8 cellular contexts compared by ENCODE assay signal in the genomic region with DNA sequence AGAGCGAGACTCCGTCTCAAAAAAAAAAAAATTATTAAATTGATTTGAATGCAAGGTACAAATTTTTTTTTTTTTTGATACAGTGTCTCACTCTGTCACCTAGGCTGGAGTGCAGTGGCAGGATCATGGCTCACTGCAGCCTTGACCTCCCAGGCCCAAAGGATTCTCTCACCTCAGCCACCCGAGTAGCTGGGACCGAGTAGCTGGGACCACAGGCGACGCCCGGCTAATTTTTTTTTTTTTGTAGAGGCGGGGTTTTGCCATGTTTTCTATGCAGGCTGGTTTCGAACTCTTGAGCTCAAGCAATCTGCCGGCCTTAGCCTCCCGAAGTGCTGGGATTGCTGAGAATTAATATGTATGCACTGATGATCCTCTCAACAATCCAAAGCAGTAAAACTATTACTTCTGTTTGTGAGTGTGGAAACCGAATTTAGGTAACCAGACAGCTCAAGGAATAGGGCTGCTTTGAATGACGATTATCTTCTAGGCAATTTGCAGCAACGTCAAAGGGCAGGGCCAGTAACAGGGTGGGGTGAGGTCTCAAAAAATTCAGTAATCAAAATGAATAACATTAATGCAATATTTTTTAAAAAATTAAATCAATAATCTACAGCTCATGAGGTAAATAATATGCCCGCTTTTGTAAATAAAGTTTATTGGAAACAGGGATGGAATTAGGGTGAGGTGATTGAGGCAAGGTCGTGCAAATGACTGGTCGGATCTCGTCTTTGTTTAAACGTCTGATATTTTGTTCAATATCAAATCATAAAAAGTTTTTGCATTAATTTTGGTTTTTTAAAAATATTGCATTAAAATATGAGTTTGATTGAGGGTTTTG. TPM values are rescaled to one million over a fixed set of nuclear protein-coding genes. Genes with fewer than 3 reads are reported as not detected.
DNase-seq lines count a peak whose midpoint lies in the region; ATAC-seq and TF ChIP-seq lines count a peak whose summit lies in the region.

No MANE protein-coding gene starts in this region.

- DNase-seq in Caco-2 (no peak), MCF 10A (ENCODE audit: unreplicated experiment) (peak; percentile 23), mesothelial cell of epicardium (ENCODE audit: low spot score in 2 of 2, unreplicated experiment in 2 of 2) (no peak), posterior vena cava (ENCODE audit: low spot score) (no peak), HCEC 1CT (no peak)

- H3K4me3 Mint-ChIP-seq in Caco-2 (ENCODE audit: unreplicated experiment) (peak overlapping the region; percentile 98), MCF 10A (ENCODE audit: unreplicated experiment) (peak overlapping the region; percentile 99), mesothelial cell of epicardium (peak overlapping the region; percentile 95)

- CTCF ChIA-PET in Caco-2 (lab: Charles Lee), result interaction anchor here (1.0 to 1.3 kb wide), 2 partner anchors 53 to 212 kb away, joined by 3 to 5 read pairs; partner anchors contain the start of gene KIAA0319L
- CTCF ChIA-PET in MCF 10A (lab: Yijun Ruan, JAX), result interaction anchor here (0.6 to 3.8 kb wide), 9 partner anchors 8 to 1091 kb away, joined by 3 to 20 read pairs (median 3); no protein-coding TSS in a partner anchor

- no peaks in the 10 kb centered on the region for H3K4me1 Mint-ChIP-seq in Caco-2 (ENCODE audit: low read depth, unreplicated experiment)
- H3K4me1 Mint-ChIP-seq in MCF 10A (ENCODE audit: insufficient read depth, unreplicated experiment), result peaks cover 8% of the 10 kb centered on the region
- H3K4me1 Mint-ChIP-seq in mesothelial cell of epicardium, result peaks cover 5% of the 10 kb centered on the region

- BruUV-seq in Caco-2 (replicated peaks; lab: Mats Ljungman, UMichigan) (TSS peak; percentile 61), MCF 10A (replicated peaks; lab: Mats Ljungman, UMichigan) (TSS peak; percentile 57)

- no peaks in the 10 kb centered on the region for H3K9me3 Mint-ChIP-seq in Caco-2 (ENCODE audit: unreplicated experiment)
- H3K9me3 Mint-ChIP-seq in MCF 10A (ENCODE audit: unreplicated experiment), result no peaks in the 10 kb centered on the region
- no peaks in the 10 kb centered on the region for H3K9me3 Mint-ChIP-seq in mesothelial cell of epicardium

- H3K36me3 ChIP-seq in Caco-2 (ENCODE audit: control insufficient read depth, insufficient read depth, low read length), result no peaks in the 10 kb centered on the region
- H3K36me3 ChIP-seq in KOPT-K1 (ENCODE audit: insufficient read depth, low read length), result peaks cover 33% of the 10 kb centered on the region

- peak overlapping the region; percentile 90 for H3K27ac ChIP-seq in KOPT-K1 (ENCODE audit: low read depth, low read length, poor library complexity, severe bottlenecking)

- no peak overlapping the region for H3K27ac Mint-ChIP-seq in Caco-2 (ENCODE audit: unreplicated experiment)
- H3K27ac Mint-ChIP-seq in MCF 10A (ENCODE audit: low read depth, unreplicated experiment), result peak overlapping the region; percentile 69
- H3K27ac Mint-ChIP-seq in mesothelial cell of epicardium, result peak overlapping the region; percentile 90

- H3K9me3 ChIP-seq in Caco-2, result no peaks in the 10 kb centered on the region
- no peaks in the 10 kb centered on the region for H3K9me3 ChIP-seq in KOPT-K1 (ENCODE audit: insufficient read depth, low read length, poor library complexity, severe bottlenecking)

- no peaks in the 10 kb centered on the region for H3K4me1 ChIP-seq in Caco-2

- TF ChIP-seq CTCF in Caco-2 (IDR thresholded peaks at IDR 0.05; ENCODE audit: insufficient read depth in 1 of 2, low read depth in 1 of 2, low read length in 1 of 2, severe bottlenecking in 1 of 2, unreplicated experiment in 1 of 2) (no peak), MCF 10A (IDR thresholded peaks at IDR 0.05; ENCODE audit: unreplicated experiment) (no peak), mesothelial cell of epicardium (IDR thresholded peaks at IDR 0.05; ENCODE audit: unreplicated experiment) (no peak)

- ATAC-seq in HG03039 (IDR thresholded peaks at IDR 0.05; ENCODE audit: unreplicated experiment) (no peak), HG02623 (IDR thresholded peaks at IDR 0.05; ENCODE audit: unreplicated experiment) (no peak)

- H3K4me3 ChIP-seq in Caco-2 (ENCODE audit: low read depth, low read length), result peak overlapping the region; percentile 77

- no peaks in the 10 kb centered on the region for H3K27me3 Mint-ChIP-seq in Caco-2 (ENCODE audit: insufficient read depth, unreplicated experiment)
- no peaks in the 10 kb centered on the region for H3K27me3 Mint-ChIP-seq in MCF 10A (ENCODE audit: insufficient read depth, unreplicated experiment)
- H3K27me3 Mint-ChIP-seq in mesothelial cell of epicardium (ENCODE audit: low read depth), result no peaks in the 10 kb centered on the region

- intact Hi-C loops in Caco-2 (cut with micrococcal nuclease; ENCODE audit: unreplicated experiment) (loop anchor here (1.0 kb wide), 1 partner anchor 199 kb away; no protein-coding TSS in a partner anchor), MCF 10A (cut with micrococcal nuclease) (no loop called here), posterior vena cava (cut with DNase I) (no loop called here)

- POLR2A ChIA-PET in Caco-2 (lab: Charles Lee), result interaction anchor here (0.7 to 1.6 kb wide), 4 partner anchors 18 to 921 kb away, joined by 3 to 6 read pairs (median 4); partner anchors contain the start of genes KIAA0319L and NCDN
- POLR2A ChIA-PET in MCF 10A (lab: Yijun Ruan, JAX), result interaction anchor here (0.6 to 3.2 kb wide), 24 partner anchors 8 to 738 kb away, joined by 3 to 23 read pairs (median 5); partner anchors contain the start of genes AGO3, KIAA0319L and NCDN

- peaks cover 19% of the 10 kb centered on the region for H3K36me3 Mint-ChIP-seq in Caco-2 (ENCODE audit: insufficient read depth, unreplicated experiment)
- peaks cover 7% of the 10 kb centered on the region for H3K36me3 Mint-ChIP-seq in MCF 10A (ENCODE audit: insufficient read depth, unreplicated experiment)
- no peaks in the 10 kb centered on the region for H3K36me3 Mint-ChIP-seq in mesothelial cell of epicardium

- H3K27me3 ChIP-seq in Caco-2 (replicated peaks; ENCODE audit: control insufficient read depth, insufficient read depth, low read length), result no peaks in the 10 kb centered on the region

RNA-seq across cellular contexts. Expression of gene CLSPN, which starts 1.2 kb away (rescaled TPM):
- 22.6 and 23.2 TPM in 2 replicates for total RNA-seq in Caco-2 (2022)
- total RNA-seq in MCF 10A (2022), result 1.6 and 4.3 TPM in 2 replicates
- total RNA-seq in mesothelial cell of epicardium, result 10.3 to 12.5 TPM (median 10.5 TPM) in 3 replicates
- total RNA-seq in posterior vena cava, result under 1 TPM; 0.76 to 0.93 TPM

RNA-seq across cellular contexts. Expression of gene AGO4, which starts 39.2 kb away (rescaled TPM):
- total RNA-seq in Caco-2 (2022) (5.0 and 8.1 TPM in 2 replicates), MCF 10A (2022) (5.2 and 14.6 TPM in 2 replicates), mesothelial cell of epicardium (25.1 to 27.1 TPM (median 26.5 TPM) in 3 replicates), posterior vena cava (10 to 100 TPM; 16.0 to 22.0 TPM)

RNA-seq across cellular contexts. Expression of gene C1orf216, which starts 49.9 kb away (rescaled TPM):
- total RNA-seq in Caco-2 (2022), result 6.6 and 8.1 TPM in 2 replicates
- total RNA-seq in MCF 10A (2022), result 7.1 and 8.3 TPM in 2 replicates
- total RNA-seq in mesothelial cell of epicardium, result 10.7 to 11.9 TPM (median 11.2 TPM) in 3 replicates
- 10 to 100 TPM; 16.6 to 18.0 TPM for total RNA-seq in posterior vena cava
